ENCODE assay signal across 11 cellular contexts in the genomic region with DNA sequence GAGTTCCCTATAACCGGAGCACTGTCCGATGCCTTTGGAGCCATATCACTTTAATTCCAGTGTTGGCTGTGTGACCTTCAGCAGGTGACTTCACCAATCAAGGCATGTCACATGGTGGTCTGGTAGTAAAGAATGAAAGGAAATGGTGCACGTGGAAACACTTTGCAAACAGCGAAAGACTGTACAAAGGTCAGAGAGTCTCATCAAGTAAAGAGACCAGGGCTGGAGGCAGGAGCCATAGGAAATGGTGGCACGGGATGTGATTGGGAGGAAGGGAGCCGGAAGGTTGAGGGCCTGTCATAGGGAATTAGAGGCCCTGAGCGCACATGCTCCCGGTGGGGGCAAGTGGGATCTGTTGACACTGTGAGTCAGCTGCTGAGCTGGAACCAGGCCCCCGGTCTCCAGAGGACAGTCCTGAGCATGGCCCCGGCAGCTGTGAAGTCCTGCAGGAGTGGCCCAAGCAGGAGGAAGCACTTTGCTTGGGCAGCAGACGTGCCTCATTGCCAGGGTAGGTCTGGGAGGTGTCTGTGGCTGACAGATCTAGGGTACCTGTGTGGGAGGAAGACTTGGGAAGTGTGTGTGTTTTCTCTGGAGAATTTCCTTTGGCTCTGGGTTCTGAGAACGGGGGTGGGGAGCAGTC. TPM values are rescaled to one million over a fixed set of nuclear protein-coding genes. Genes with fewer than 3 reads are reported as not detected.
DNase-seq lines count a peak whose midpoint lies in the region; ATAC-seq and TF ChIP-seq lines count a peak whose summit lies in the region.
"Had no signal": no experiment of that assay in that cellular context is flagged by ENCODE, and none has a peak within 500 bp of the region (broad histone marks: within the 10 kb centered on the region; RNA-seq: fewer than 3 reads in every experiment).

No MANE protein-coding gene starts in this region.

- H3K36me3 ChIP-seq in SK-N-SH (replicated peaks in 1 of 2; ENCODE audit: control insufficient read depth in 1 of 2, insufficient read depth in 2 of 2, low read length in 1 of 2) (no peaks in the 10 kb centered on the region), skeletal muscle tissue (ENCODE audit: control insufficient read depth in 3 of 3, insufficient read depth in 3 of 3, low read length in 3 of 3) (no peaks in the 10 kb centered on the region)

- H3K9me2 ChIP-seq in SK-N-SH: no peaks in the 10 kb centered on the region

- no peak overlapping the region for H3K4me3 ChIP-seq in SK-N-SH (ENCODE audit: low read depth in 2 of 2, low read length in 1 of 2)
- H3K4me3 ChIP-seq in right cardiac atrium (ENCODE audit: low read length): no peak overlapping the region
- peak overlapping the region in 2 of 3 donors; percentile 29 to 56 for H3K4me3 ChIP-seq in skeletal muscle tissue (ENCODE audit: low read length in 3 of 3)

- DNase-seq in SK-N-SH: peak; percentile 25
- peak; percentile 53 for DNase-seq in SW480 (ENCODE audit: low spot score)
- DNase-seq in right cardiac atrium: peak; percentile 63 to 81 (median 76)
- no peak for DNase-seq in NCI-H2107 treated with DMSO at 0.1 percent for 48 hours (lab: John Stamatoyannopoulos, UW; ENCODE audit: unreplicated experiment)
- DNase-seq in MV-4-11 (lab: John Stamatoyannopoulos, UW): no peak
- DNase-seq: activated CD4-positive, alpha-beta memory T cell treated with anti-CD3 and anti-CD28 coated beads for 36 hours; NCI-H187 treated with DMSO at 0.1 percent for 48 hours had no signal

- no peaks in the 10 kb centered on the region for H3K79me2 ChIP-seq in SK-N-SH (ENCODE audit: insufficient read depth)

- no peak for ATAC-seq in SK-N-SH treated with all-trans-retinoic acid at 6 μM for 48 hours
- peak; percentile 11 to 55 for ATAC-seq in right cardiac atrium
- ATAC-seq in GM21723 (IDR thresholded peaks at IDR 0.05; ENCODE audit: unreplicated experiment): no peak

- peak overlapping the region; percentile 21; the same call in 1 of the 2 replicates for H3K4me2 ChIP-seq in SK-N-SH

- no peaks in the 10 kb centered on the region for H4K20me1 ChIP-seq in SK-N-SH (ENCODE audit: insufficient read depth)

- POLR2A ChIA-PET in SK-N-SH (lab: Yijun Ruan, JAX): no interaction called here

- no peaks in the 10 kb centered on the region for H3F3A ChIP-seq in SK-N-SH (replicated peaks; ENCODE audit: insufficient read depth)

- CTCF ChIA-PET in SK-N-SH (lab: Yijun Ruan, JAX): interaction anchor here (0.9 to 2.1 kb wide), 3 partner anchors 13 to 52 kb away, joined by 3 to 26 read pairs (median 11); no protein-coding TSS in a partner anchor

- H3K9ac ChIP-seq in SK-N-SH (no peak overlapping the region), skeletal muscle tissue (ENCODE audit: low read depth in 1 of 3, low read length in 3 of 3) (peak overlapping the region in 2 of 3 donors; percentile 51 to 60)

- intact Hi-C loops in right cardiac atrium (cut with DNase I): loop anchor here in 2 of 4 donors (5.0 kb wide), 1 partner anchor 50 kb away; no protein-coding TSS in a partner anchor

- no peaks in the 10 kb centered on the region for H3K9me3 ChIP-seq in SK-N-SH
- no peaks in the 10 kb centered on the region for H3K9me3 ChIP-seq in right cardiac atrium (ENCODE audit: control insufficient read depth, low read length)
- no peaks in the 10 kb centered on the region for H3K9me3 ChIP-seq in skeletal muscle tissue (ENCODE audit: control insufficient read depth in 3 of 3, low read length in 3 of 3)

- H3K27ac ChIP-seq in SK-N-SH (ENCODE audit: low read depth in 2 of 2, low read length in 1 of 2): no peak overlapping the region
- no peak overlapping the region for H3K27ac ChIP-seq in right cardiac atrium (ENCODE audit: low read length)
- H3K27ac ChIP-seq in skeletal muscle tissue (ENCODE audit: low read depth, low read length): no peak overlapping the region
- H3K27ac ChIP-seq: epithelial cell of prostate had no signal

- TF ChIP-seq CTCF in SK-N-SH (IDR thresholded peaks at IDR 0.05): no peak

- H3K4me1 ChIP-seq in SK-N-SH (ENCODE audit: control insufficient read depth in 1 of 2, insufficient read depth in 2 of 2, low read depth in 1 of 2, low read length in 1 of 2) (peaks cover 0 to 14% of the 10 kb centered on the region in 2 experiments; a peak in 1 of 4 replicates), right cardiac atrium (ENCODE audit: control insufficient read depth, insufficient read depth, low read length) (peaks cover 7% of the 10 kb centered on the region), skeletal muscle tissue (ENCODE audit: control insufficient read depth in 3 of 3, insufficient read depth in 3 of 3, low read length in 3 of 3) (peaks cover 45 to 47% (median 47%) of the 10 kb centered on the region in 3 donors)

- H3K27me3 ChIP-seq in SK-N-SH (ENCODE audit: insufficient read depth) (no peaks in the 10 kb centered on the region), right cardiac atrium (ENCODE audit: control insufficient read depth, insufficient read depth) (no peaks in the 10 kb centered on the region), skeletal muscle tissue (ENCODE audit: control insufficient read depth in 3 of 3, insufficient read depth in 3 of 3, low read length in 3 of 3) (peaks cover 0 to 5% (median 5%) of the 10 kb centered on the region in 3 donors)

- no peak overlapping the region for H2AFZ ChIP-seq in SK-N-SH (ENCODE audit: low read depth)

- TF ChIP-seq EP300 in SK-N-SH (IDR thresholded peaks at IDR 0.05; ENCODE audit: borderline replicate concordance in 1 of 2, low read depth in 1 of 2, low read length in 1 of 2): no peak

- 77% methylated on average over 11 of the region's 12 CpGs for WGBS in SK-N-SH (ENCODE audit: low lambda C conversion rate)
- 49% methylated on average over 12 of the region's 12 CpGs for WGBS in right cardiac atrium

- TF ChIP-seq RAD21 in SK-N-SH (IDR thresholded peaks at IDR 0.05; ENCODE audit: low read length): no peak

TF ChIP-seq in SK-N-SH, 30 proteins besides CTCF, POLR2A, EP300 and RAD21:
- TF ChIP-seq FOXM1 (IDR thresholded peaks at IDR 0.05; ENCODE audit: low read depth) (no peak), TEAD4 (IDR thresholded peaks at IDR 0.05; ENCODE audit: borderline replicate concordance, insufficient read depth) (no peak), JUND (IDR thresholded peaks at IDR 0.05) (no peak), MXI1 (IDR thresholded peaks at IDR 0.05; ENCODE audit: low read depth, low read length) (no peak), SIN3A (IDR thresholded peaks at IDR 0.05; ENCODE audit: borderline replicate concordance, low read depth, low read length) (no peak), RCOR1 (IDR thresholded peaks at IDR 0.05; ENCODE audit: low read length) (no peak), GATA2 (CRISPR knock-in tag; IDR thresholded peaks at IDR 0.05) (no peak)

TF ChIP-seq in SK-N-SH treated with all-trans-retinoic acid at 6 μM for 48 hours, 23 proteins besides CTCF, POLR2A, EP300 and RAD21:
- TF ChIP-seq ISL1 (CRISPR knock-in tag; IDR thresholded peaks at IDR 0.05) (no peak), RARB (CRISPR knock-in tag; IDR thresholded peaks at IDR 0.05) (no peak), ZFP30 (CRISPR knock-in tag; IDR thresholded peaks at IDR 0.05) (no peak), PPARA (CRISPR knock-in tag; IDR thresholded peaks at IDR 0.05; ENCODE audit: borderline replicate concordance) (no peak), TOX (CRISPR knock-in tag; IDR thresholded peaks at IDR 0.05; ENCODE audit: borderline replicate concordance) (no peak), POU6F1 (CRISPR knock-in tag; IDR thresholded peaks at IDR 0.05; ENCODE audit: borderline replicate concordance, low read depth) (no peak), OSR1 (CRISPR knock-in tag; IDR thresholded peaks at IDR 0.05) (no peak), GLIS3 (CRISPR knock-in tag; IDR thresholded peaks at IDR 0.05) (no peak), TSHZ2 (CRISPR knock-in tag; IDR thresholded peaks at IDR 0.05) (no peak), SNAI2 (CRISPR knock-in tag; IDR thresholded peaks at IDR 0.05) (no peak)

RNA-seq across cellular contexts. Expression of gene DAGLA, which starts 2.0 kb away (rescaled TPM):
- polyA plus RNA-seq in SK-N-SH (2012; rRNA removed) (2.7 and 3.3 TPM in 2 replicates), right cardiac atrium (3.7 TPM)
- polyA plus RNA-seq in SK-N-SH (2012; cell fraction: cytosol; rRNA removed): 1.2 and 2.2 TPM in 2 replicates
- 7.1 and 8.6 TPM in 2 replicates for polyA plus RNA-seq in SK-N-SH (2012; cell fraction: nucleus; rRNA removed)
- total RNA-seq in right cardiac atrium (1 to 10 TPM; 4.1 to 7.2 (median 6.1) TPM), skeletal muscle tissue (1.0 TPM)

Comparison
In these comparisons a context has a peak if more than half of its experiments do, and no peak if none do; other contexts are left out.
1. DNase-seq: peak in SK-N-SH (single experiment), SW480 (single experiment) and right cardiac atrium (3 of 3); none in NCI-H2107 treated with DMSO at 0.1 percent for 48 hours (single experiment) and MV-4-11 (single experiment).
2. H3K4me3 ChIP-seq: peak in skeletal muscle tissue (2 of 3); none in SK-N-SH (0 of 2) and right cardiac atrium (single experiment).
3. ATAC-seq: peak in right cardiac atrium (2 of 2); none in SK-N-SH treated with all-trans-retinoic acid at 6 μM for 48 hours (single experiment) and GM21723 (single experiment).